ENCODE assay signal across 21 cellular contexts in genomic region chr14:73877790-73878189, GRCh38.
"Had no signal": no experiment of that assay in that cellular context is flagged by ENCODE, and none has a peak within 500 bp of the region (broad histone marks: within the 10 kb centered on the region; RNA-seq: fewer than 3 reads in every experiment).

No MANE protein-coding gene starts in this region.

- H3K4me3 ChIP-seq: coronary artery, esophagus muscularis mucosa, gastroesophageal sphincter, heart left ventricle, hepatocyte, mucosa of descending colon, right lobe of liver, thoracic aorta, tibial nerve had no signal

- H3K9me3 ChIP-seq: esophagus muscularis mucosa, gastroesophageal sphincter, heart left ventricle, mucosa of descending colon, right lobe of liver, thoracic aorta, tibial nerve had no signal

- H3K4me1 ChIP-seq: esophagus muscularis mucosa, foreskin keratinocyte, gastroesophageal sphincter, heart left ventricle, parathyroid adenoma, right lobe of liver, tibial nerve had no signal

- H3K36me3 ChIP-seq: thoracic aorta had no signal

- H3K4me2 ChIP-seq: hepatocyte had no signal

- DNase-seq: dermis blood vessel endothelial cell; effector memory CD4-positive, alpha-beta T cell; foreskin keratinocyte; heart left ventricle; kidney; mucosa of descending colon; naive B cell; right lobe of liver; small intestine; stimulated activated CD4-positive, alpha-beta T cell treated with anti-CD3 and anti-CD28 coated beads, Interleukin-15, amount 100 ng/mL, for 24 hours; stimulated activated CD4-positive, alpha-beta T cell treated with anti-CD3 and anti-CD28 coated beads, Interleukin-2, amount 100 ng/mL, for 48 hours; stimulated activated naive B cell treated with anti-CD40 and anti-IgM and Interleukin-4, amounts not matched to agents 10 μg/mL and 1 μg/mL and 100 μg/mL, for 72 hours had no signal

- H3K79me2 ChIP-seq: hepatocyte, parathyroid adenoma had no signal

- ATAC-seq: foreskin keratinocyte; gastroesophageal sphincter; heart left ventricle; left lobe of liver; mucosa of descending colon; natural killer cell treated with Interleukin-12 subunit alpha and Interleukin-12 subunit beta and Interleukin-15 and Interleukin-18, amount 100 ng/mL, for 72 hours; right lobe of liver; stimulated activated naive B cell treated with anti-CD40 and anti-IgM and Interleukin-4, amounts not matched to agents 10 μg/mL and 1 μg/mL and 100 μg/mL, for 72 hours had no signal

- H3K27me3 ChIP-seq: esophagus muscularis mucosa, foreskin keratinocyte, gastroesophageal sphincter, heart left ventricle, hepatocyte, right lobe of liver, tibial nerve had no signal

- H3K27ac ChIP-seq: coronary artery, esophagus muscularis mucosa, foreskin keratinocyte, gastroesophageal sphincter, heart left ventricle, hepatocyte, parathyroid adenoma, right lobe of liver, thoracic aorta, tibial nerve had no signal

- H3K9ac ChIP-seq: parathyroid adenoma had no signal
